In the genomic region with DNA sequence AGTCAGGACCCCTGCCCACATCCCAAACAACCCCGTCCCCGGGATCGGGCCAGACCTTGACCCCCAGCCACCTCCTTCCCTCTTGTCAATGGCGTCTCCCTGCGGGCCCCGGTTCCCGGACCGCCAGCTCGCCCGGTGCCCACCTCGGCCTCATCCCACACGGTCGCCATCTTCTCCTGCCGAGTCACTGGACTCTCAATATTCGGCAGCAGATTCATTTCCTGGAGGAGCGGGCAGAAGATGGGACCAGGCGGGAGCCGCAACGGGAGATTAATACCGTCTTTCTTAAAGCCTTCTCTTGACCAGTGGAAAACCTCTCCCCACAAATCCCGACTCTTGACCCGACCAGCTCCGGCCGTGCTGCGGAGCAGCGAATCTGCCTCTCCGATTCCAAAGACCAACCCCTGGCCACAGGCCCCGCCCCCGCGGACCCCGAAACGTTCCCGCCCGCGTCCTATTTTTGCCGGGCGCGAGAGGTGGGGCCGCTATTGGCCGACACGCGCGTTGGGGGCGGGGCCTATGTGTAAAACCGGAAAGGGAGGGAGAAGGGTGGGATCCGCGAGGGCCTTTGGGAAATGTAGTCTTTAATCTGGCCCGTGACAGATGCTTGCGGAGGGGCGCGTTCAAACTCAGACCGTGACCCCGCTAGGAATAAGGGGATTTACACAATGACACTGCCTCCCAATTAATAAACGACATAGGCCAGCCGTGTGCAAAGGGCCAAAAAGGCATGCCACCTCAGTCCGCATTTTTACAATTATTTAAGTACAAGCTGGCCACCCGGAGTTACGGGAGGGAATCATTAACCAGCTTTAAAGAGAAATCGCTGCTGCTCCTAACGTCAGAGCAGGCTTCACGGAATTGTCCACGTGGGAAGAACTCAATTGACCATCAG, we compare ENCODE assay signal across 8 cellular contexts. TPM values are rescaled to one million over a fixed set of nuclear protein-coding genes. Genes with fewer than 3 reads are reported as not detected.
A peak's percentile ranks its signal among the peaks of the same experiment; 100 is the strongest.
DNase-seq lines count a peak whose midpoint lies in the region; ATAC-seq, FAIRE-seq and TF ChIP-seq lines count a peak whose summit lies in the region.

PSMC3 (minus strand) TSS at position 378 of the 895 bp plus-strand sequence; CDS start at position 218, 160 bp downstream.

- peaks cover 4% of the 10 kb centered on the region for H3K4me1 ChIP-seq in cardiac muscle cell (ENCODE audit: low read depth)

- H3K27ac ChIP-seq in adipose tissue (ENCODE audit: low read depth, low read length) = peak within 1 kb of the TSS; percentile 10
- peak within 1 kb of the TSS; percentile 96 for H3K27ac ChIP-seq in cardiac muscle cell

- H3K27me3 ChIP-seq in cardiac muscle cell = no peaks in the 10 kb centered on the region

- H3K4me3 ChIP-seq in cardiac muscle cell = peak within 1 kb of the TSS; percentile 97

- peaks cover 28% of the 10 kb centered on the region for H3K36me3 Mint-ChIP-seq in T-cell
- H3K36me3 Mint-ChIP-seq in type B pancreatic cell = peaks cover 17% of the 10 kb centered on the region

- POLR2A ChIA-PET in T-cell (lab: Charles Lee) = interaction anchor here (0.6 to 0.7 kb wide), 3 partner anchors 14 to 720 kb away, joined by 3 to 7 read pairs (median 5); no protein-coding TSS in a partner anchor

- H3K27ac Mint-ChIP-seq in T-cell (peak within 1 kb of the TSS; percentile 98 to 99), type B pancreatic cell (peak within 1 kb of the TSS; percentile 100)

- H3K4me1 Mint-ChIP-seq in T-cell (peaks cover 25 to 31% (median 30%) of the 10 kb centered on the region in 3 donors), type B pancreatic cell (ENCODE audit: unreplicated experiment) (peaks cover 13% of the 10 kb centered on the region)

- peak; percentile 89 for TF ChIP-seq POLR2A in GM12891 (IDR thresholded peaks at IDR 0.05; ENCODE audit: low read depth, low read length)

- H3K9me3 Mint-ChIP-seq in T-cell (no peaks in the 10 kb centered on the region), type B pancreatic cell (no peaks in the 10 kb centered on the region)

- no peaks in the 10 kb centered on the region for H3K9me3 ChIP-seq in cardiac muscle cell (ENCODE audit: low read depth)

- ATAC-seq in HG02840 (IDR thresholded peaks at IDR 0.05; ENCODE audit: low FRiP score, unreplicated experiment) (peak; percentile 93), T-cell (replicated peaks in 1 of 4) (peak; percentile 97 to 99 (median 98))

- H3K36me3 ChIP-seq in cardiac muscle cell = peaks cover 21% of the 10 kb centered on the region

- TF ChIP-seq CTCF in cardiac muscle cell (IDR thresholded peaks at IDR 0.05; ENCODE audit: low read depth, low read length) = no peak
- no peak for TF ChIP-seq CTCF in type B pancreatic cell (conservative IDR thresholded peaks at IDR 0.05)

- H3K4me3 Mint-ChIP-seq in T-cell = peak within 1 kb of the TSS; percentile 99 to 100 (median 99)
- peak within 1 kb of the TSS; percentile 100 for H3K4me3 Mint-ChIP-seq in type B pancreatic cell

- CTCF ChIA-PET in T-cell (lab: Charles Lee) = interaction anchor here in 1 of 2 donors (1.2 kb wide), 1 partner anchor 14 kb away, joined by 4 read pairs; no protein-coding TSS in a partner anchor

- H3K27me3 Mint-ChIP-seq in T-cell (no peaks in the 10 kb centered on the region), type B pancreatic cell (no peaks in the 10 kb centered on the region)

- DNase-seq in GM12891 (ENCODE audit: insufficient read length, low spot score) (peak; percentile 92), NCI-H1436 treated with DMSO at 0.1 percent for 48 hours (lab: John Stamatoyannopoulos, UW) (peak; percentile 70), T-cell (peak; percentile 90 to 99 (median 95)), cardiac muscle cell (ENCODE audit: low read depth in 1 of 2, low spot score in 1 of 2) (peak; percentile 98 to 99), pons (ENCODE audit: low spot score) (peak; percentile 96), type B pancreatic cell (ENCODE audit: extremely low spot score, unreplicated experiment) (peak; percentile 99)

- WGBS in adipose tissue, 3 donors = 0 to 1% (median 0%) methylated on average over 62 of the region's 62 CpGs

- peak; percentile 99 for FAIRE-seq in GM12891 (lab: Jason Lieb, UNC)

TF ChIP-seq in GM12891, 5 proteins besides CTCF, POLR2A, EP300 and RAD21:
- TF ChIP-seq PAX5 (IDR thresholded peaks at IDR 0.05; ENCODE audit: insufficient read depth, low read length, severe bottlenecking) (peak; percentile 16), SPI1 (IDR thresholded peaks at IDR 0.05; ENCODE audit: low read depth, low read length) (no peak), POLR2AphosphoS5 (IDR thresholded peaks at IDR 0.05; ENCODE audit: low read depth, low read length) (peak; percentile 91), POU2F2 (IDR thresholded peaks at IDR 0.05; ENCODE audit: low read depth, low read length) (peak; percentile 74), TAF1 (IDR thresholded peaks at IDR 0.05; ENCODE audit: low read depth, low read length) (peak; percentile 99)

RNA-seq across cellular contexts. Expression of gene PSMC3, which starts in this region (rescaled TPM):
- polyA plus RNA-seq in GM12891 (2012; ENCODE audit: low read depth, missing spikeins) = 137 TPM
- total RNA-seq in T-cell (10 to 100 TPM; 48.6 to 64.4 (median 55.0) TPM), cardiac muscle cell (107 and 161 TPM in 2 replicates), type B pancreatic cell (ENCODE audit: low replicate concordance) (104 and 141 TPM in 2 replicates)
- polyA plus RNA-seq in adipose tissue (100 to 1,000 TPM in 2 of 3 donors, 10 to 100 TPM in 1; 76.2 to 157 (median 134) TPM), cardiac muscle cell (161 and 236 TPM in 2 replicates)

Comparison
In these comparisons a context has a peak if more than half of its experiments do, and no peak if none do; other contexts are left out.
1. Peak in every context shown above with its lines: DNase-seq, ATAC-seq, H3K4me3 ChIP-seq and H3K27ac ChIP-seq.